In genomic region chr2:168684921-168685618, GRCh38 we compare ENCODE assay signal across 19 cellular contexts.
A peak's percentile ranks its signal among the peaks of the same experiment; 100 is the strongest.
DNase-seq lines count a peak whose midpoint lies in the region; ATAC-seq and TF ChIP-seq lines count a peak whose summit lies in the region.
"Had no signal": no experiment of that assay in that cellular context is flagged by ENCODE, and none has a peak within 500 bp of the region (broad histone marks: within the 10 kb centered on the region; RNA-seq: fewer than 3 reads in every experiment).

No MANE protein-coding gene starts in this region.

- H4K20me1 ChIP-seq in SK-N-SH (ENCODE audit: insufficient read depth), result no peaks in the 10 kb centered on the region
- no peaks in the 10 kb centered on the region for H4K20me1 ChIP-seq in neural cell (ENCODE audit: insufficient read depth)

- peaks cover 49% of the 10 kb centered on the region for H3K4me1 Mint-ChIP-seq in chondrocyte (ENCODE audit: low read depth)
- H3K4me1 Mint-ChIP-seq in type B pancreatic cell (ENCODE audit: unreplicated experiment), result peaks cover 33% of the 10 kb centered on the region
- H3K4me1 Mint-ChIP-seq: CD8-positive, alpha-beta memory T cell had no signal

- H3K9me3 ChIP-seq in SK-N-SH, result no peaks in the 10 kb centered on the region
- no peaks in the 10 kb centered on the region for H3K9me3 ChIP-seq in neural cell (ENCODE audit: low read length)
- H3K9me3 ChIP-seq: BLaER1 treated with 17β-estradiol and CSF1 and Interleukin-3, amounts not matched to agents 10 nM and 100 nM; MG63 had no signal

- H3K9me3 Mint-ChIP-seq in chondrocyte (ENCODE audit: low read depth) (no peaks in the 10 kb centered on the region), type B pancreatic cell (no peaks in the 10 kb centered on the region)
- H3K9me3 Mint-ChIP-seq: CD8-positive, alpha-beta memory T cell had no signal

- H3K27me3 Mint-ChIP-seq in chondrocyte (ENCODE audit: low read depth) (no peaks in the 10 kb centered on the region), type B pancreatic cell (no peaks in the 10 kb centered on the region)
- H3K27me3 Mint-ChIP-seq: CD8-positive, alpha-beta memory T cell had no signal

- no peaks in the 10 kb centered on the region for H3K79me2 ChIP-seq in SK-N-SH (ENCODE audit: insufficient read depth)
- H3K79me2 ChIP-seq in neural cell (replicated peaks; ENCODE audit: insufficient read depth, low read length), result no peaks in the 10 kb centered on the region

- H3K27me3 ChIP-seq in SK-N-SH (ENCODE audit: insufficient read depth) (no peaks in the 10 kb centered on the region), neural cell (ENCODE audit: insufficient read depth, low read depth, low read length) (no peaks in the 10 kb centered on the region)
- H3K27me3 ChIP-seq: BLaER1 treated with 17β-estradiol and CSF1 and Interleukin-3, amounts not matched to agents 10 nM and 100 nM; MG63 had no signal

- H3K9ac ChIP-seq in SK-N-SH (no peak overlapping the region), neural cell (ENCODE audit: low read length) (no peak overlapping the region)
- H3K9ac ChIP-seq: BLaER1 treated with 17β-estradiol and CSF1 and Interleukin-3, amounts not matched to agents 10 nM and 100 nM had no signal

- peak in 1 of 2 experiments; percentile 67; a peak in 1 of 4 replicates for TF ChIP-seq EP300 in SK-N-SH (IDR thresholded peaks at IDR 0.05; ENCODE audit: borderline replicate concordance in 1 of 2, low read depth in 1 of 2, low read length in 1 of 2)
- TF ChIP-seq EP300 in neural cell (conservative IDR thresholded peaks at IDR 0.05; ENCODE audit: poor library complexity, severe bottlenecking), result no peak

- DNase-seq in COLO829 (ENCODE audit: low spot score), result peak; percentile 33
- peak; percentile 29 for DNase-seq in SK-N-SH
- DNase-seq in chondrocyte (ENCODE audit: low spot score), result no peak
- DNase-seq in NCI-H2196 (lab: John Stamatoyannopoulos, UW; ENCODE audit: unreplicated experiment), result no peak
- no peak for DNase-seq in type B pancreatic cell (ENCODE audit: extremely low spot score, unreplicated experiment)
- DNase-seq: CD8-positive, alpha-beta memory T cell; DMS79; IMR-90; Karpas-422; MG63; NCI-H1048; NCI-H1436; NCI-H1930; NCI-H510A treated with DMSO at 0.1 percent for 48 hours; NCI-H774; SHP77 had no signal

- H3K36me3 ChIP-seq in SK-N-SH (replicated peaks in 1 of 2; ENCODE audit: control insufficient read depth in 1 of 2, insufficient read depth in 2 of 2, low read length in 1 of 2) (no peaks in the 10 kb centered on the region), neural cell (ENCODE audit: insufficient read depth, low read length) (no peaks in the 10 kb centered on the region)
- H3K36me3 ChIP-seq: MG63 had no signal

- TF ChIP-seq CTCF in SK-N-SH (IDR thresholded peaks at IDR 0.05) (no peak), chondrocyte (IDR thresholded peaks at IDR 0.05) (no peak), neural cell (IDR thresholded peaks at IDR 0.05; ENCODE audit: poor library complexity, severe bottlenecking) (no peak), type B pancreatic cell (conservative IDR thresholded peaks at IDR 0.05) (no peak)

- peaks cover 4% of the 10 kb centered on the region for H3F3A ChIP-seq in SK-N-SH (replicated peaks; ENCODE audit: insufficient read depth)
- no peaks in the 10 kb centered on the region for H3F3A ChIP-seq in neural cell (ENCODE audit: insufficient read depth, low read length, poor library complexity, severe bottlenecking)

- CTCF ChIA-PET in SK-N-SH (lab: Yijun Ruan, JAX), result interaction anchor here (0.7 to 1.7 kb wide), 4 partner anchors 29 to 338 kb away, joined by 3 to 9 read pairs (median 3); no protein-coding TSS in a partner anchor

- H3K4me3 Mint-ChIP-seq in chondrocyte (ENCODE audit: unreplicated experiment) (no peak overlapping the region), type B pancreatic cell (no peak overlapping the region)
- H3K4me3 Mint-ChIP-seq: CD8-positive, alpha-beta memory T cell had no signal

- H3K9me2 ChIP-seq in SK-N-SH (no peaks in the 10 kb centered on the region), neural cell (ENCODE audit: insufficient read depth, low read length) (no peaks in the 10 kb centered on the region)

- 60% methylated on average over 3 of the region's 3 CpGs for WGBS in SK-N-SH (ENCODE audit: low lambda C conversion rate)

- peaks cover 0 to 16% of the 10 kb centered on the region in 2 experiments; a peak in 2 of 4 replicates for H3K4me1 ChIP-seq in SK-N-SH (ENCODE audit: control insufficient read depth in 1 of 2, insufficient read depth in 2 of 2, low read depth in 1 of 2, low read length in 1 of 2)

- H3K27ac Mint-ChIP-seq in chondrocyte (ENCODE audit: unreplicated experiment) (peak overlapping the region; percentile 97), type B pancreatic cell (no peak overlapping the region)
- H3K27ac Mint-ChIP-seq: CD8-positive, alpha-beta memory T cell had no signal

- H3K4me3 ChIP-seq in SK-N-SH (ENCODE audit: low read depth in 2 of 2, low read length in 1 of 2) (no peak overlapping the region), neural cell (ENCODE audit: low read length) (peak overlapping the region; percentile 28)
- H3K4me3 ChIP-seq: BLaER1 treated with 17β-estradiol and CSF1 and Interleukin-3, amounts not matched to agents 10 nM and 100 nM; MG63 had no signal

- TF ChIP-seq RAD21 in SK-N-SH (IDR thresholded peaks at IDR 0.05; ENCODE audit: low read length), result no peak
- no peak for TF ChIP-seq RAD21 in neural cell (conservative IDR thresholded peaks at IDR 0.05)

- H2AFZ ChIP-seq in SK-N-SH (ENCODE audit: low read depth), result no peak overlapping the region
- no peak overlapping the region for H2AFZ ChIP-seq in neural cell (ENCODE audit: low read depth, low read length)

- no peaks in the 10 kb centered on the region for H3K36me3 Mint-ChIP-seq in chondrocyte (ENCODE audit: low read depth)
- H3K36me3 Mint-ChIP-seq in type B pancreatic cell, result no peaks in the 10 kb centered on the region
- H3K36me3 Mint-ChIP-seq: CD8-positive, alpha-beta memory T cell had no signal

- H3K4me2 ChIP-seq in SK-N-SH (no peak overlapping the region), neural cell (ENCODE audit: low read length) (no peak overlapping the region)
- H3K4me2 ChIP-seq: BLaER1 treated with 17β-estradiol and CSF1 and Interleukin-3, amounts not matched to agents 10 nM and 100 nM had no signal

- POLR2A ChIA-PET in SK-N-SH (lab: Yijun Ruan, JAX), result no interaction called here

- ATAC-seq in GM21381 (IDR thresholded peaks at IDR 0.05; ENCODE audit: unreplicated experiment), result no peak

- H3K27ac ChIP-seq in SK-N-SH (ENCODE audit: low read depth in 2 of 2, low read length in 1 of 2), result peak overlapping the region in 1 of 2 experiments; percentile 39; a peak in 1 of 4 replicates
- H3K27ac ChIP-seq in neural cell (ENCODE audit: low read length), result peak overlapping the region; percentile 17
- H3K27ac ChIP-seq: BLaER1 treated with 17β-estradiol and CSF1 and Interleukin-3, amounts not matched to agents 10 nM and 100 nM had no signal

TF ChIP-seq in SK-N-SH, 30 proteins besides CTCF, POLR2A, EP300 and RAD21:
- TF ChIP-seq FOXJ3 (CRISPR knock-in tag; IDR thresholded peaks at IDR 0.05), result peak; percentile 57; the same call in 1 of the 2 replicates
- TF ChIP-seq YY1 (IDR thresholded peaks at IDR 0.05; ENCODE audit: low read depth), result no peak
- peak; percentile 38; the same call in 1 of the 2 replicates for TF ChIP-seq TCF12 (IDR thresholded peaks at IDR 0.05)
- no peak for TF ChIP-seq TEAD4 (IDR thresholded peaks at IDR 0.05; ENCODE audit: borderline replicate concordance, insufficient read depth)
- TF ChIP-seq CHD2 (IDR thresholded peaks at IDR 0.05; ENCODE audit: low read length, partially characterized antibody), result peak; percentile 37
- no peak for TF ChIP-seq USF1 (IDR thresholded peaks at IDR 0.05; ENCODE audit: borderline replicate concordance, low read depth)
- TF ChIP-seq GATA2 (CRISPR knock-in tag; IDR thresholded peaks at IDR 0.05), result peak; percentile 90
- TF ChIP-seq RCOR1 (IDR thresholded peaks at IDR 0.05; ENCODE audit: low read length), result peak; percentile 87
- no peak for TF ChIP-seq NFIC (IDR thresholded peaks at IDR 0.05; ENCODE audit: borderline replicate concordance)
- no peak for TF ChIP-seq MXI1 (IDR thresholded peaks at IDR 0.05; ENCODE audit: low read depth, low read length)
- TF ChIP-seq SIN3A (IDR thresholded peaks at IDR 0.05; ENCODE audit: borderline replicate concordance, low read depth, low read length), result no peak

TF ChIP-seq in neural cell, 6 proteins besides CTCF, POLR2A, EP300 and RAD21:
- TF ChIP-seq SMC3 (conservative IDR thresholded peaks at IDR 0.05; ENCODE audit: poor library complexity), result no peak
- TF ChIP-seq REST (IDR thresholded peaks at IDR 0.05; ENCODE audit: borderline replicate concordance), result no peak
- TF ChIP-seq TAF1 (IDR thresholded peaks at IDR 0.05; ENCODE audit: low read depth), result no peak
- no peak for TF ChIP-seq MXI1 (conservative IDR thresholded peaks at IDR 0.05; ENCODE audit: poor library complexity, severe bottlenecking)
- no peak for TF ChIP-seq EZH2 (IDR thresholded peaks at IDR 0.05; ENCODE audit: borderline replicate concordance, insufficient read depth, low read length, poor library complexity, severe bottlenecking)
- TF ChIP-seq POLR2AphosphoS5 (IDR thresholded peaks at IDR 0.05), result no peak

Comparison
In these comparisons a context has a peak if more than half of its experiments do, and no peak if none do; other contexts are left out.
1. DNase-seq: peak in COLO829 (single experiment) and SK-N-SH (single experiment); none in chondrocyte (single experiment), NCI-H2196 (single experiment) and type B pancreatic cell (single experiment).